28 cellular contexts compared by ENCODE assay signal in genomic region chr3:158084661-158085060, GRCh38. TPM values are rescaled to one million over a fixed set of nuclear protein-coding genes. Genes with fewer than 3 reads are reported as not detected.
"Had no signal": no experiment of that assay in that cellular context is flagged by ENCODE, and none has a peak within 500 bp of the region (broad histone marks: within the 10 kb centered on the region; RNA-seq: fewer than 3 reads in every experiment).

No MANE protein-coding gene starts in this region.

- H3K4me1 ChIP-seq: stomach, suprapubic skin, testis, thyroid gland, tibial artery, tibial nerve, upper lobe of left lung, upper lobe of right lung, uterus, vagina had no signal

- H3K4me3 Mint-ChIP-seq: stimulated activated effector memory CD8-positive, alpha-beta T cell treated with anti-CD3 and anti-CD28 coated beads, Interleukin-12 subunit alpha, Interleukin-12 subunit beta, amount 100 ng/mL, for 72 hours; stimulated activated naive B cell treated with anti-CD40 and anti-IgM and Interleukin-4, amounts not matched to agents 10 μg/mL and 1 μg/mL and 100 μg/mL, for 72 hours; stimulated activated naive CD8-positive, alpha-beta T cell treated with anti-CD3 and anti-CD28 coated beads, Interleukin-15, amount 100 ng/mL, for 72 hours; stimulated activated naive CD8-positive, alpha-beta T cell treated with anti-CD3 and anti-CD28 coated beads, Interleukin-15, Interleukin-2, amounts not matched to agents 100 ng/mL and 50 ng/mL, for 24 hours; type B pancreatic cell had no signal

- H3K9me3 Mint-ChIP-seq: stimulated activated effector memory CD8-positive, alpha-beta T cell treated with anti-CD3 and anti-CD28 coated beads, Interleukin-12 subunit alpha, Interleukin-12 subunit beta, amount 100 ng/mL, for 72 hours; stimulated activated naive B cell treated with anti-CD40 and anti-IgM and Interleukin-4, amounts not matched to agents 10 μg/mL and 1 μg/mL and 100 μg/mL, for 72 hours; stimulated activated naive CD8-positive, alpha-beta T cell treated with anti-CD3 and anti-CD28 coated beads, Interleukin-15, amount 100 ng/mL, for 72 hours; stimulated activated naive CD8-positive, alpha-beta T cell treated with anti-CD3 and anti-CD28 coated beads, Interleukin-15, Interleukin-2, amounts not matched to agents 100 ng/mL and 50 ng/mL, for 24 hours; type B pancreatic cell had no signal

- ATAC-seq: stimulated activated effector memory CD8-positive, alpha-beta T cell treated with anti-CD3 and anti-CD28 coated beads, Interleukin-12 subunit alpha, Interleukin-12 subunit beta, amount 100 ng/mL, for 72 hours; stimulated activated naive B cell treated with anti-CD40 and anti-IgM and Interleukin-4, amounts not matched to agents 10 μg/mL and 1 μg/mL and 100 μg/mL, for 72 hours; stimulated activated naive CD8-positive, alpha-beta T cell treated with anti-CD3 and anti-CD28 coated beads, Interleukin-15, amount 100 ng/mL, for 72 hours; stimulated activated naive CD8-positive, alpha-beta T cell treated with anti-CD3 and anti-CD28 coated beads, Interleukin-15, Interleukin-2, amounts not matched to agents 100 U/mL and 50 U/mL, for 24 hours; upper lobe of right lung had no signal

- H3K9me3 ChIP-seq: stomach, suprapubic skin, testis, thoracic aorta, thyroid gland, tibial artery, tibial nerve, transverse colon, upper lobe of left lung, upper lobe of right lung, uterus, vagina had no signal

- H3K27ac ChIP-seq: stomach, suprapubic skin, testis, thoracic aorta, thyroid gland, tibial artery, tibial nerve, transverse colon, upper lobe of left lung, upper lobe of right lung, uterus, vagina had no signal

- H3K4me3 ChIP-seq: stomach, suprapubic skin, testis, thoracic aorta, thyroid gland, tibial artery, tibial nerve, transverse colon, upper lobe of left lung, upper lobe of right lung, uterus, vagina had no signal

- H3K4me1 Mint-ChIP-seq: stimulated activated effector memory CD8-positive, alpha-beta T cell treated with anti-CD3 and anti-CD28 coated beads, Interleukin-12 subunit alpha, Interleukin-12 subunit beta, amount 100 ng/mL, for 72 hours; stimulated activated naive B cell treated with anti-CD40 and anti-IgM and Interleukin-4, amounts not matched to agents 10 μg/mL and 1 μg/mL and 100 μg/mL, for 72 hours; stimulated activated naive CD8-positive, alpha-beta T cell treated with anti-CD3 and anti-CD28 coated beads, Interleukin-15, amount 100 ng/mL, for 72 hours had no signal

- H3K36me3 Mint-ChIP-seq: stimulated activated effector memory CD8-positive, alpha-beta T cell treated with anti-CD3 and anti-CD28 coated beads, Interleukin-12 subunit alpha, Interleukin-12 subunit beta, amount 100 ng/mL, for 72 hours; stimulated activated naive B cell treated with anti-CD40 and anti-IgM and Interleukin-4, amounts not matched to agents 10 μg/mL and 1 μg/mL and 100 μg/mL, for 72 hours; type B pancreatic cell had no signal

- H3K36me3 ChIP-seq: stomach, suprapubic skin, thoracic aorta, thyroid gland, tibial artery, tibial nerve, transverse colon, upper lobe of left lung, upper lobe of right lung, uterus, vagina had no signal

- H3K27ac Mint-ChIP-seq: stimulated activated effector memory CD8-positive, alpha-beta T cell treated with anti-CD3 and anti-CD28 coated beads, Interleukin-12 subunit alpha, Interleukin-12 subunit beta, amount 100 ng/mL, for 72 hours; stimulated activated naive B cell treated with anti-CD40 and anti-IgM and Interleukin-4, amounts not matched to agents 10 μg/mL and 1 μg/mL and 100 μg/mL, for 72 hours; stimulated activated naive CD8-positive, alpha-beta T cell treated with anti-CD3 and anti-CD28 coated beads, Interleukin-15, amount 100 ng/mL, for 72 hours; stimulated activated naive CD8-positive, alpha-beta T cell treated with anti-CD3 and anti-CD28 coated beads, Interleukin-15, Interleukin-2, amounts not matched to agents 100 ng/mL and 50 ng/mL, for 24 hours; type B pancreatic cell had no signal

- H3K27me3 ChIP-seq: testis, thyroid gland, tibial artery, tibial nerve, upper lobe of left lung, vagina had no signal

- DNase-seq: stimulated activated CD4-positive, alpha-beta T cell treated with anti-CD3 and anti-CD28 coated beads, Interleukin-2, amount 100 ng/mL, for 48 hours; stimulated activated CD4-positive, alpha-beta T cell treated with anti-CD3 and anti-CD28 coated beads, Interleukin-4, amount 100 ng/mL, for 1 hour; stimulated activated CD4-positive, alpha-beta T cell treated with anti-CD3 and anti-CD28 coated beads, Interleukin-4, amount 100 ng/mL, for 24 hours; stimulated activated CD4-positive, alpha-beta T cell treated with anti-CD3 and anti-CD28 coated beads, Interleukin-4, amount 100 ng/mL, for 4 hours; stimulated activated CD8-positive, alpha-beta memory T cell treated with anti-CD3 and anti-CD28 coated beads, Interleukin-4, amount 100 ng/mL, for 48 hours; stimulated activated naive B cell treated with anti-CD40 and anti-IgM and Interleukin-4, amounts not matched to agents 10 μg/mL and 1 μg/mL and 100 μg/mL, for 72 hours; stimulated activated naive CD4-positive, alpha-beta T cell; stimulated activated naive CD4-positive, alpha-beta T cell treated with Interleukin-2 at 50 U/mL for 16 hours; stimulated activated naive CD8-positive, alpha-beta T cell treated with anti-CD3 and anti-CD28 coated beads, Interleukin-15, amount 100 ng/mL, for 72 hours; stimulated activated naive CD8-positive, alpha-beta T cell treated with anti-CD3 and anti-CD28 coated beads, Interleukin-15, Interleukin-2, amounts not matched to agents 100 U/mL and 50 U/mL, for 24 hours; stomach; substantia nigra; testis; thyroid gland; tibial artery; transverse colon; trophoblast cell; upper lobe of left lung; upper lobe of right lung; uterus had no signal

RNA-seq across cellular contexts. Expression of gene SHOX2, which starts 21.6 kb away (rescaled TPM):
- total RNA-seq: temporal lobe had no signal
